ENCODE assay signal across 19 cellular contexts in genomic region chr7:157125376-157126223, GRCh38. TPM values are rescaled to one million over a fixed set of nuclear protein-coding genes. Genes with fewer than 3 reads are reported as not detected.
DNase-seq lines count a peak whose midpoint lies in the region; ATAC-seq and TF ChIP-seq lines count a peak whose summit lies in the region.
"Had no signal": no experiment of that assay in that cellular context is flagged by ENCODE, and none has a peak within 500 bp of the region (broad histone marks: within the 10 kb centered on the region; RNA-seq: fewer than 3 reads in every experiment).

No MANE protein-coding gene starts in this region.

- no peak overlapping the region for H3K27ac Mint-ChIP-seq in stimulated activated naive CD8-positive, alpha-beta T cell treated with anti-CD3 and anti-CD28 coated beads, Interleukin-15, amount 100 ng/mL, for 72 hours
- H3K27ac Mint-ChIP-seq: B cell had no signal

- no peaks in the 10 kb centered on the region for H3K27me3 ChIP-seq in foreskin keratinocyte

- H3K4me3 Mint-ChIP-seq in stimulated activated naive CD8-positive, alpha-beta T cell treated with anti-CD3 and anti-CD28 coated beads, Interleukin-15, amount 100 ng/mL, for 72 hours = no peak overlapping the region
- H3K4me3 Mint-ChIP-seq: B cell had no signal

- no peak overlapping the region for H3K27ac ChIP-seq in foreskin keratinocyte
- H3K27ac ChIP-seq: GM23248 had no signal

- no peak for TF ChIP-seq CTCF in foreskin keratinocyte (conservative IDR thresholded peaks at IDR 0.05)

- H3K27me3 Mint-ChIP-seq in stimulated activated naive CD8-positive, alpha-beta T cell treated with anti-CD3 and anti-CD28 coated beads, Interleukin-15, amount 100 ng/mL, for 72 hours = peaks cover 15% of the 10 kb centered on the region

- H3K4me1 Mint-ChIP-seq in stimulated activated naive CD8-positive, alpha-beta T cell treated with anti-CD3 and anti-CD28 coated beads, Interleukin-15, amount 100 ng/mL, for 72 hours = no peaks in the 10 kb centered on the region
- H3K4me1 Mint-ChIP-seq: B cell had no signal

- H3K4me1 ChIP-seq in foreskin keratinocyte = no peaks in the 10 kb centered on the region

- ATAC-seq in stimulated activated naive CD8-positive, alpha-beta T cell treated with anti-CD3 and anti-CD28 coated beads, Interleukin-15, amount 100 ng/mL, for 72 hours = peak; percentile 20
- no peak for ATAC-seq in stimulated activated naive CD8-positive, alpha-beta T cell treated with anti-CD3 and anti-CD28 coated beads, Interleukin-15, Interleukin-2, amounts not matched to agents 100 U/mL and 50 U/mL, for 24 hours
- ATAC-seq in foreskin keratinocyte = peak; percentile 15
- ATAC-seq in GM18909 (IDR thresholded peaks at IDR 0.05; ENCODE audit: poor library complexity, unreplicated experiment) = no peak
- no peak for ATAC-seq in HG02763 (IDR thresholded peaks at IDR 0.05; ENCODE audit: unreplicated experiment)

- no peaks in the 10 kb centered on the region for H3K9me3 Mint-ChIP-seq in stimulated activated naive CD8-positive, alpha-beta T cell treated with anti-CD3 and anti-CD28 coated beads, Interleukin-15, amount 100 ng/mL, for 72 hours

- no peak for DNase-seq in stimulated activated naive CD8-positive, alpha-beta T cell treated with anti-CD3 and anti-CD28 coated beads, Interleukin-15, amount 100 ng/mL, for 72 hours
- DNase-seq in stimulated activated naive CD8-positive, alpha-beta T cell treated with anti-CD3 and anti-CD28 coated beads, Interleukin-15, Interleukin-2, amounts not matched to agents 100 U/mL and 50 U/mL, for 24 hours = no peak
- DNase-seq in NCI-H187 treated with DMSO at 0.1 percent for 48 hours (lab: John Stamatoyannopoulos, UW) (peak; percentile 36), foreskin keratinocyte (no peak), COLO668 (lab: John Stamatoyannopoulos, UW; ENCODE audit: unreplicated experiment) (no peak), cortex of kidney (lab: John Stamatoyannopoulos, UW) (no peak)
- DNase-seq: DND-41, GM23248, Kasumi-1, MM.1S, NCI-H1092, NCI-H146, NCI-H774, OCI-M1, Right ventricle myocardium superior, SK-N-SH had no signal

RNA-seq across cellular contexts. Expression of gene UBE3C, which starts 13.1 kb away (rescaled TPM):
- total RNA-seq in foreskin keratinocyte = 94.4 and 100 TPM in 2 replicates
- 30.4 and 34.6 TPM in 2 replicates for polyA plus RNA-seq in foreskin keratinocyte

Comparison
In these comparisons a context has a peak if more than half of its experiments do, and no peak if none do; other contexts are left out.
1. ATAC-seq: peak in stimulated activated naive CD8-positive, alpha-beta T cell treated with anti-CD3 and anti-CD28 coated beads, Interleukin-15, amount 100 ng/mL, for 72 hours (single experiment) and foreskin keratinocyte (single experiment); none in stimulated activated naive CD8-positive, alpha-beta T cell treated with anti-CD3 and anti-CD28 coated beads, Interleukin-15, Interleukin-2, amounts not matched to agents 100 U/mL and 50 U/mL, for 24 hours (single experiment), GM18909 (single experiment) and HG02763 (single experiment).